Comparison of ENCODE assay signal across 16 cellular contexts in genomic region chr14:73719361-73719760, GRCh38. TPM values are rescaled to one million over a fixed set of nuclear protein-coding genes. Genes with fewer than 3 reads are reported as not detected.
DNase-seq lines count a peak whose midpoint lies in the region; ATAC-seq and TF ChIP-seq lines count a peak whose summit lies in the region.
"Had no signal": no experiment of that assay in that cellular context is flagged by ENCODE, and none has a peak within 500 bp of the region (broad histone marks: within the 10 kb centered on the region; RNA-seq: fewer than 3 reads in every experiment).

No MANE protein-coding gene starts in this region.

- H3K4me3 Mint-ChIP-seq in T-helper 2 cell treated with Interferon-gamma antibody and Interleukin-4, amounts not matched to agents 5 μg/mL and 100 μg/mL, for 36 hours = no peak overlapping the region
- H3K4me3 Mint-ChIP-seq in activated naive CD8-positive, alpha-beta T cell treated with anti-CD3 and anti-CD28 coated beads, Interleukin-2, amount 50 U/mL, for 24 hours = no peak overlapping the region
- H3K4me3 Mint-ChIP-seq in mesothelial cell of epicardium = no peak overlapping the region
- H3K4me3 Mint-ChIP-seq: CD8-positive, alpha-beta T cell had no signal

- 84 to 91% (median 89%) methylated on average over 13 of the region's 13 CpGs for WGBS in stomach, 5 donors

- H3K27ac ChIP-seq in stomach = peak overlapping the region in 4 of 5 donors; percentile 54 to 89 (median 80)
- H3K27ac ChIP-seq: 22Rv1, lower lobe of right lung had no signal

- H3K36me3 Mint-ChIP-seq in T-helper 2 cell treated with Interferon-gamma antibody and Interleukin-4, amounts not matched to agents 5 μg/mL and 100 μg/mL, for 36 hours (ENCODE audit: low read depth) = peaks cover 65% of the 10 kb centered on the region
- peaks cover 45% of the 10 kb centered on the region for H3K36me3 Mint-ChIP-seq in activated naive CD8-positive, alpha-beta T cell treated with anti-CD3 and anti-CD28 coated beads, Interleukin-2, amount 50 U/mL, for 24 hours (ENCODE audit: low read depth)
- peaks cover 41% of the 10 kb centered on the region for H3K36me3 Mint-ChIP-seq in mesothelial cell of epicardium

- ATAC-seq in activated naive CD8-positive, alpha-beta T cell treated with anti-CD3 and anti-CD28 coated beads, Interleukin-2, amount 50 U/mL, for 24 hours = no peak
- ATAC-seq in GM19455 (IDR thresholded peaks at IDR 0.05; ENCODE audit: unreplicated experiment) (no peak), GM21576 (IDR thresholded peaks at IDR 0.05; ENCODE audit: unreplicated experiment) (no peak)
- ATAC-seq: CD8-positive, alpha-beta T cell; lower lobe of right lung had no signal

- TF ChIP-seq EP300 in stomach (IDR thresholded peaks at IDR 0.05) = no peak

- H3K27me3 ChIP-seq in stomach = no peaks in the 10 kb centered on the region

- H3K27me3 Mint-ChIP-seq in T-helper 2 cell treated with Interferon-gamma antibody and Interleukin-4, amounts not matched to agents 5 μg/mL and 100 μg/mL, for 36 hours (ENCODE audit: low read depth) = no peaks in the 10 kb centered on the region
- no peaks in the 10 kb centered on the region for H3K27me3 Mint-ChIP-seq in activated naive CD8-positive, alpha-beta T cell treated with anti-CD3 and anti-CD28 coated beads, Interleukin-2, amount 50 U/mL, for 24 hours
- H3K27me3 Mint-ChIP-seq in mesothelial cell of epicardium (ENCODE audit: low read depth) = no peaks in the 10 kb centered on the region

- intact Hi-C loops in stomach (cut with DNase I; ENCODE audit: low total_unique reads) = no loop called here

- H3K4me3 ChIP-seq in stomach = no peak overlapping the region
- H3K4me3 ChIP-seq: lower lobe of right lung, thoracic aorta had no signal

- DNase-seq in T-helper 2 cell treated with Interferon-gamma antibody and Interleukin-4, amounts not matched to agents 5 μg/mL and 100 μg/mL, for 36 hours (ENCODE audit: low spot score) = no peak
- DNase-seq in T-helper 2 cell (no peak), mesothelial cell of epicardium (ENCODE audit: low spot score in 2 of 2, unreplicated experiment in 2 of 2) (no peak), stomach (no peak)
- no peak for DNase-seq in activated naive CD8-positive, alpha-beta T cell treated with anti-CD3 and anti-CD28 coated beads, Interleukin-2, amount 50 U/mL, for 24 hours
- DNase-seq in activated CD4-positive, CD25-positive, alpha-beta regulatory T cell (lab: John Stamatoyannopoulos, UW) = no peak
- DNase-seq: activated CD4-positive, alpha-beta T cell treated with anti-CD3 and anti-CD28 coated beads for 4 hours; CD8-positive, alpha-beta T cell; EL; lower lobe of right lung; NCI-H2029 treated with DMSO at 0.1 percent for 48 hours; T-helper 1 cell had no signal

- H3K4me1 ChIP-seq in stomach = peaks cover 23 to 58% (median 43%) of the 10 kb centered on the region in 4 donors

- TF ChIP-seq POLR2A in stomach (IDR thresholded peaks at IDR 0.05) = no peak

- peak overlapping the region; percentile 41 for H3K27ac Mint-ChIP-seq in T-helper 2 cell treated with Interferon-gamma antibody and Interleukin-4, amounts not matched to agents 5 μg/mL and 100 μg/mL, for 36 hours
- peak overlapping the region; percentile 67 for H3K27ac Mint-ChIP-seq in activated naive CD8-positive, alpha-beta T cell treated with anti-CD3 and anti-CD28 coated beads, Interleukin-2, amount 50 U/mL, for 24 hours
- peak overlapping the region; percentile 92 for H3K27ac Mint-ChIP-seq in mesothelial cell of epicardium
- H3K27ac Mint-ChIP-seq: CD8-positive, alpha-beta T cell had no signal

- H3K4me1 Mint-ChIP-seq in T-helper 2 cell treated with Interferon-gamma antibody and Interleukin-4, amounts not matched to agents 5 μg/mL and 100 μg/mL, for 36 hours (ENCODE audit: low read depth) = peaks cover 13% of the 10 kb centered on the region
- peaks cover 22% of the 10 kb centered on the region for H3K4me1 Mint-ChIP-seq in activated naive CD8-positive, alpha-beta T cell treated with anti-CD3 and anti-CD28 coated beads, Interleukin-2, amount 50 U/mL, for 24 hours
- H3K4me1 Mint-ChIP-seq in mesothelial cell of epicardium = peaks cover 28% of the 10 kb centered on the region

- H3K36me3 ChIP-seq in stomach = peaks cover 64 to 84% (median 79%) of the 10 kb centered on the region in 4 donors

- TF ChIP-seq CTCF in mesothelial cell of epicardium (IDR thresholded peaks at IDR 0.05; ENCODE audit: unreplicated experiment) (no peak), stomach (IDR thresholded peaks at IDR 0.05) (no peak)

- H3K9me3 ChIP-seq in stomach = no peaks in the 10 kb centered on the region
- H3K9me3 ChIP-seq: lower lobe of right lung, thoracic aorta had no signal

- no peaks in the 10 kb centered on the region for H3K9me3 Mint-ChIP-seq in T-helper 2 cell treated with Interferon-gamma antibody and Interleukin-4, amounts not matched to agents 5 μg/mL and 100 μg/mL, for 36 hours
- no peaks in the 10 kb centered on the region for H3K9me3 Mint-ChIP-seq in activated naive CD8-positive, alpha-beta T cell treated with anti-CD3 and anti-CD28 coated beads, Interleukin-2, amount 50 U/mL, for 24 hours
- no peaks in the 10 kb centered on the region for H3K9me3 Mint-ChIP-seq in mesothelial cell of epicardium
- H3K9me3 Mint-ChIP-seq: CD8-positive, alpha-beta T cell had no signal

RNA-seq across cellular contexts. Expression of gene PNMA1, which starts 5.2 kb away (rescaled TPM):
- total RNA-seq in mesothelial cell of epicardium = 46.4 to 48.6 TPM (median 47.7 TPM) in 3 replicates
- total RNA-seq in stomach = 10 to 100 TPM; 17.9 to 42.3 (median 19.3) TPM
- polyA plus RNA-seq in stomach = 10 to 100 TPM; 13.9 to 17.1 (median 15.6) TPM

Comparison
In these comparisons a context has a peak if more than half of its experiments do, and no peak if none do; other contexts are left out.
1. H3K27ac Mint-ChIP-seq: peak in every context shown above with its lines; median percentile 92 in mesothelial cell of epicardium; 67 in activated naive CD8-positive, alpha-beta T cell treated with anti-CD3 and anti-CD28 coated beads, Interleukin-2, amount 50 U/mL, for 24 hours; 41 in T-helper 2 cell treated with Interferon-gamma antibody and Interleukin-4, amounts not matched to agents 5 μg/mL and 100 μg/mL, for 36 hours.